Comparison of ENCODE assay signal across 8 cellular contexts in genomic region chr5:158013939-158014338, GRCh38.
A peak's percentile ranks its signal among the peaks of the same experiment; 100 is the strongest.
DNase-seq lines count a peak whose midpoint lies in the region; ATAC-seq and TF ChIP-seq lines count a peak whose summit lies in the region.

No MANE protein-coding gene starts in this region.

- no peak overlapping the region for H3K4me2 ChIP-seq in osteoblast (ENCODE audit: insufficient read depth, low read length)

- H3K36me3 ChIP-seq in GM06990 (ENCODE audit: control insufficient read depth, insufficient read depth, low read length) (no peaks in the 10 kb centered on the region), osteoblast (ENCODE audit: insufficient read depth, low read length) (no peaks in the 10 kb centered on the region)

- peak; percentile 72 for ATAC-seq in esophagus mucosa
- ATAC-seq in HG02938 (IDR thresholded peaks at IDR 0.05; ENCODE audit: unreplicated experiment): no peak
- no peak for ATAC-seq in GM18873 (IDR thresholded peaks at IDR 0.05; ENCODE audit: low FRiP score, unreplicated experiment)

- no peaks in the 10 kb centered on the region for H3K79me2 ChIP-seq in osteoblast (ENCODE audit: insufficient read depth, low read length)

- H3K27me3 ChIP-seq in GM06990 (replicated peaks; ENCODE audit: control insufficient read depth, insufficient read depth, low read length) (no peaks in the 10 kb centered on the region; the same call in none of the 2 replicates), osteoblast (ENCODE audit: insufficient read depth, low read length) (peaks cover 9% of the 10 kb centered on the region)

- H4K20me1 ChIP-seq in osteoblast (ENCODE audit: insufficient read depth, low read length): no peaks in the 10 kb centered on the region

- no peak overlapping the region for H3K27ac ChIP-seq in osteoblast (ENCODE audit: low read depth, low read length)

- TF ChIP-seq CTCF in GM06990 (IDR thresholded peaks at IDR 0.05; ENCODE audit: insufficient read depth, low read length, poor library complexity, severe bottlenecking) (peak; percentile 57), osteoblast (IDR thresholded peaks at IDR 0.05; ENCODE audit: extremely low read depth, low read depth, low read length) (peak; percentile 46)

- no peak overlapping the region for H2AFZ ChIP-seq in osteoblast (ENCODE audit: low read length)

- H3K9me3 ChIP-seq in osteoblast (ENCODE audit: low read depth, low read length): no peaks in the 10 kb centered on the region

- no peak for DNase-seq in GM06990 (ENCODE audit: extremely low read depth, insufficient read length)
- DNase-seq in NCI-H146 (lab: John Stamatoyannopoulos, UW): peak; percentile 31
- DNase-seq in osteoblast (ENCODE audit: insufficient read length, low spot score, missing footprints): peak; percentile 53
- no peak for DNase-seq in NK-92 (lab: John Stamatoyannopoulos, UW; ENCODE audit: unreplicated experiment)
- no peak for DNase-seq in SHP77 treated with DMSO at 0.1 percent for 48 hours (lab: John Stamatoyannopoulos, UW)

- H3K4me1 ChIP-seq in osteoblast (ENCODE audit: insufficient read depth, low read length): no peaks in the 10 kb centered on the region

- H3K4me3 ChIP-seq in GM06990 (replicated peaks; ENCODE audit: low read depth, low read length) (no peak overlapping the region), osteoblast (ENCODE audit: insufficient read depth, low read length) (no peak overlapping the region)

Comparison
In these comparisons a context has a peak if more than half of its experiments do, and no peak if none do; other contexts are left out.
1. DNase-seq: peak in NCI-H146 (single experiment) and osteoblast (single experiment); none in GM06990 (single experiment), NK-92 (single experiment) and SHP77 treated with DMSO at 0.1 percent for 48 hours (single experiment).